4 cellular contexts compared by ENCODE assay signal in genomic region chr1:94952539-94952938, GRCh38.
"Had no signal": no experiment of that assay in that cellular context is flagged by ENCODE, and none has a peak within 500 bp of the region (broad histone marks: within the 10 kb centered on the region; RNA-seq: fewer than 3 reads in every experiment).

No MANE protein-coding gene starts in this region.

- H2AFZ ChIP-seq: GM23248 had no signal

- H3K27ac ChIP-seq: GM23248 had no signal

- H3K4me3 Mint-ChIP-seq: H9 had no signal

- H3K9ac ChIP-seq: GM23248 had no signal

- H3K4me3 ChIP-seq: GM23248 had no signal

- DNase-seq: GM23248, H9, HCEC 1CT, IMR-90 had no signal

- H3K27ac Mint-ChIP-seq: H9 had no signal

- H3K9me3 Mint-ChIP-seq: H9 had no signal
